Comparison of ENCODE assay signal across 1 cellular context in the genomic region with DNA sequence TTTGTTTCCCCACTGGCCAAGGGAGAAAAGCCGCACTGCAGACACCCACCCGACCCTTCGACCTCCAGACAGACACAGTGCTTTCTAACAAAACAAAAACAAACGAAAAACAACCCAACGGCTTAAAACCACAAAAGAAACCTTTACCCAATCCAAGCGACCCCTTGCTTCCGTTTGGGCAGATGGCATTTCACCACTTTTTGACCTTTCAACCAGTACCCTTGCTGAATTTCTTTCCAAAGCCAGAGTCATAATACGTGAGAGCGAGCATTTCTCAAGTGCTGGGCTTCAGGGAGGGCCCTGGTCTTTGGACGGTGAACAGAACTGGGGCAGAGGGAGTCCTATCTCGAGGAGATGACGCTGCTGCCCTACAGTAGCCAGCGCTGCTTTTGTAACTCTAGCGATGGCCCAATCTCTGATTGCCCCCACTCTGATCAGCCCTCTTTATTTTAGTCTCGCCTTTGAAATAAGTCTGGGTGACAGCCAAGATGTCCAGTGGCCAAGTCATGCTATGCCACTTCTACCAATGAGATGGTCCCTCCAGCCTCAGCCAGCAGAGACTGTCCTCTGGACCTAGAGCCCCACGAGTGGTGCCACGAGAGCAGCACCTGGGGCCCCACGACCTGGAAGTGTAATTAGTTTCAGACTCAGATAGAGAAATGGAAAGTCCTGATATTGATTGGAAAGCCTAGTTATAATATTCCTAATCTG.
TF ChIP-seq lines count a peak whose summit lies in the region.

No MANE protein-coding gene starts in this region.

TF ChIP-seq in K562, 482 proteins besides CTCF, POLR2A, EP300 and RAD21:
- TF ChIP-seq, protein P1, sequence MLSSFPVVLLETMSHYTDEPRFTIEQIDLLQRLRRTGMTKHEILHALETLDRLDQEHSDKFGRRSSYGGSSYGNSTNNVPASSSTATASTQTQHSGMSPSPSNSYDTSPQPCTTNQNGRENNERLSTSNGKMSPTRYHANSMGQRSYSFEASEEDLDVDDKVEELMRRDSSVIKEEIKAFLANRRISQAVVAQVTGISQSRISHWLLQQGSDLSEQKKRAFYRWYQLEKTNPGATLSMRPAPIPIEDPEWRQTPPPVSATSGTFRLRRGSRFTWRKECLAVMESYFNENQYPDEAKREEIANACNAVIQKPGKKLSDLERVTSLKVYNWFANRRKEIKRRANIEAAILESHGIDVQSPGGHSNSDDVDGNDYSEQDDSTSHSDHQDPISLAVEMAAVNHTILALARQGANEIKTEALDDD (IDR thresholded peaks at IDR 0.05): 0 out of 2 replicates have a peak, but pooled peaks have one; percentile 2
- 0 out of 2 replicates have a peak, but pooled peaks have one; percentile 11 for TF ChIP-seq SMARCA4 (IDR thresholded peaks at IDR 0.05)
- peak; percentile 34; the same call in 1 of the 2 replicates for TF ChIP-seq MGA (IDR thresholded peaks at IDR 0.05)
- 0 out of 2 replicates have a peak, but pooled peaks have one; percentile 20 for TF ChIP-seq NR2C1 (IDR thresholded peaks at IDR 0.05)
- no peak for TF ChIP-seq NR2C1 (tag; IDR thresholded peaks at IDR 0.05)
- TF ChIP-seq SMAD4 (CRISPR knock-in tag; conservative IDR thresholded peaks at IDR 0.05): 0 out of 2 replicates have a peak, but pooled peaks have one; percentile 40
- no peak for TF ChIP-seq NR2C2 (CRISPR knock-in tag; IDR thresholded peaks at IDR 0.05)
- peak; percentile 67 for TF ChIP-seq NR2C2 (tag; IDR thresholded peaks at IDR 0.05)
- no peak for TF ChIP-seq SMC3 (conservative IDR thresholded peaks at IDR 0.05; ENCODE audit: insufficient read depth, low read depth, low read length)
- no peak for TF ChIP-seq CHCHD3 (CRISPR knock-in tag; IDR thresholded peaks at IDR 0.05)
- no peak for TF ChIP-seq PHTF2 (CRISPR knock-in tag; IDR thresholded peaks at IDR 0.05)
- TF ChIP-seq ATF1 (CRISPR knock-in tag; IDR thresholded peaks at IDR 0.05): no peak
- TF ChIP-seq ATF1 (tag; IDR thresholded peaks at IDR 0.05): no peak
- TF ChIP-seq ZNF592 (IDR thresholded peaks at IDR 0.05): peak; percentile 72
- TF ChIP-seq ZNF395 (CRISPR knock-in tag; IDR thresholded peaks at IDR 0.05): 0 out of 2 replicates have a peak, but pooled peaks have one; percentile 29
- TF ChIP-seq CXXC5 (CRISPR knock-in tag; IDR thresholded peaks at IDR 0.05): 0 out of 2 replicates have a peak, but pooled peaks have one; percentile 11
- no peak for TF ChIP-seq ZC3H11A (IDR thresholded peaks at IDR 0.05; ENCODE audit: low read depth, low read length)
